Comparison of ENCODE assay signal across 17 cellular contexts in the genomic region with DNA sequence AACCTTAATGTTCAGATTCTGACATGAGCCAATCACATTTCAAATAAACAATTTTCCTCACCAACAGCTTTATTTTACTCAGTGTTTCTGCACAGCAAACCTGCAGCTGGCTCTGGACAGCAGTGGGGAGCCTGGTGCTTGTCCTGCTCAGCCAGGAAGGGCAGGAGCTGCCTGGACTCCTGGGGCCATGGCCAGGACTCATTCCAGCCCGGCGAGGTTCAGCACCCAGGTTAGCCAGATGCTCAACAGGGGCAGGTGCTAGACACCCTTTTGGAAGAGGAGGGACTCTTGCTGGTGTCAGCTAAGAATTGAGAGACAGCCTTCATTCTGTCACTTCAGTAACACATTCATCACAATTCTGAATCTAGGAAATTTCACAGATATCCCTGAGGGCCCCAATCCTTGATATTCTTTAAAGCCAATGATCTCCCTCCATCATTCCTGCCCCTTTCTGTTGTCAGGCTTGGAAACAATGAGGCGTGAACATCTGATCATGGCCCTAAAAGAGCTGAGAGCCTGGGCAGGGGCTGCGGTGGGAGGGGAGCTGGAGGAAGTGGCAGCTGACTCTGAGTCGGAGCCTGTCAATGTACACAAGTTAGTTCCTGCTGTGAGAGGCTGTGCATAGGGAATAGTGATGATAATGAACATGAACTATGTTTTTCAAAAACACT.
DNase-seq lines count a peak whose midpoint lies in the region; ATAC-seq and TF ChIP-seq lines count a peak whose summit lies in the region.
"Had no signal": no experiment of that assay in that cellular context is flagged by ENCODE, and none has a peak within 500 bp of the region (broad histone marks: within the 10 kb centered on the region; RNA-seq: fewer than 3 reads in every experiment).

No MANE protein-coding gene starts in this region.

- no peaks in the 10 kb centered on the region for H3K27me3 ChIP-seq in MG63
- H3K27me3 ChIP-seq in dorsolateral prefrontal cortex = no peaks in the 10 kb centered on the region
- H3K27me3 ChIP-seq: brain microvascular endothelial cell, heart left ventricle, transverse colon had no signal

- peaks cover 2% of the 10 kb centered on the region for H3K9me3 Mint-ChIP-seq in neural crest cell
- no peaks in the 10 kb centered on the region for H3K9me3 Mint-ChIP-seq in progenitor cell of endocrine pancreas (ENCODE audit: low read depth)
- H3K9me3 Mint-ChIP-seq: activated T-helper 2 cell treated with anti-CD3 and anti-CD28 coated beads, Interferon-gamma antibody, Interleukin-2, Interleukin-4, amounts not matched to agents 10 μg/mL and 5 μg/mL and 100 μg/mL, durations not matched to agents 14 hours and 24 hours and 36 hours had no signal

- H3K36me3 Mint-ChIP-seq in neural crest cell (ENCODE audit: low read depth) = peaks cover 18% of the 10 kb centered on the region
- peaks cover 2% of the 10 kb centered on the region for H3K36me3 Mint-ChIP-seq in progenitor cell of endocrine pancreas (ENCODE audit: insufficient read depth)

- TF ChIP-seq CTCF in dorsolateral prefrontal cortex (IDR thresholded peaks at IDR 0.05 in 54 of 56, conservative IDR thresholded peaks at IDR 0.05 in 2 of 56; ENCODE audit: low read depth in 1 of 56, partially characterized antibody in 56 of 56) (peak in 1 of 56 donors; percentile 2), neural crest cell (conservative IDR thresholded peaks at IDR 0.05) (no peak), progenitor cell of endocrine pancreas (IDR thresholded peaks at IDR 0.05; ENCODE audit: unreplicated experiment) (no peak)

- intact Hi-C loops in dorsolateral prefrontal cortex (cut with DNase I) = loop anchor here in 1 of 2 donors (10.0 kb wide), 1 partner anchor 538 kb away; no protein-coding TSS in a partner anchor

- DNase-seq in NCI-H1417 (lab: John Stamatoyannopoulos, UW) = peak in 2 of 3 experiments; percentile 24 to 51
- DNase-seq in NCI-H1417 treated with DMSO at 0.1 percent for 48 hours (lab: John Stamatoyannopoulos, UW) = no peak
- DNase-seq in MG63 = peak; percentile 35
- no peak for DNase-seq in dorsolateral prefrontal cortex
- DNase-seq in neural crest cell (ENCODE audit: low read depth, low spot score) = no peak
- DNase-seq in progenitor cell of endocrine pancreas (ENCODE audit: low spot score, unreplicated experiment) = no peak
- DNase-seq: 8988T; activated CD4-positive, alpha-beta T cell treated with anti-CD3 and anti-CD28 coated beads for 48 hours; brain microvascular endothelial cell; heart left ventricle; Karpas-422; left colon; OCI-M1; transverse colon had no signal

- peaks cover 43% of the 10 kb centered on the region for H3K4me1 Mint-ChIP-seq in neural crest cell
- no peaks in the 10 kb centered on the region for H3K4me1 Mint-ChIP-seq in progenitor cell of endocrine pancreas (ENCODE audit: low read depth)

- H3K4me3 ChIP-seq in MG63 (no peak overlapping the region), dorsolateral prefrontal cortex (peak overlapping the region in 28 of 59 donors; percentile 0 to 50 (median 28))
- H3K4me3 ChIP-seq: heart left ventricle, transverse colon had no signal

- H3K27me3 Mint-ChIP-seq in neural crest cell (ENCODE audit: low read depth) (no peaks in the 10 kb centered on the region), progenitor cell of endocrine pancreas (no peaks in the 10 kb centered on the region)

- no peaks in the 10 kb centered on the region for H3K36me3 ChIP-seq in MG63
- H3K36me3 ChIP-seq: brain microvascular endothelial cell had no signal

- H3K27ac Mint-ChIP-seq in neural crest cell (ENCODE audit: unreplicated experiment) (peak overlapping the region; percentile 93), progenitor cell of endocrine pancreas (no peak overlapping the region)
- H3K27ac Mint-ChIP-seq: activated T-helper 2 cell treated with anti-CD3 and anti-CD28 coated beads, Interferon-gamma antibody, Interleukin-2, Interleukin-4, amounts not matched to agents 10 μg/mL and 5 μg/mL and 100 μg/mL, durations not matched to agents 14 hours and 24 hours and 36 hours had no signal

- H3K4me3 Mint-ChIP-seq in neural crest cell (no peak overlapping the region), progenitor cell of endocrine pancreas (ENCODE audit: low read depth) (no peak overlapping the region)

- ATAC-seq in GM19023 (IDR thresholded peaks at IDR 0.05; ENCODE audit: unreplicated experiment) (no peak), HG03520 (IDR thresholded peaks at IDR 0.05; ENCODE audit: unreplicated experiment) (no peak)
- ATAC-seq: heart left ventricle, left colon had no signal

- H3K9me3 ChIP-seq in MG63 = no peaks in the 10 kb centered on the region
- H3K9me3 ChIP-seq: heart left ventricle, transverse colon had no signal

- peak overlapping the region; percentile 66 to 96 (median 89) for H3K27ac ChIP-seq in dorsolateral prefrontal cortex
- H3K27ac ChIP-seq: brain microvascular endothelial cell, transverse colon had no signal

Comparison
In these comparisons a context has a peak if more than half of its experiments do, and no peak if none do; other contexts are left out.
1. DNase-seq: peak in NCI-H1417 (2 of 3) and MG63 (single experiment); none in NCI-H1417 treated with DMSO at 0.1 percent for 48 hours (single experiment), dorsolateral prefrontal cortex (0 of 10), neural crest cell (single experiment) and progenitor cell of endocrine pancreas (single experiment).